In the genomic region with DNA sequence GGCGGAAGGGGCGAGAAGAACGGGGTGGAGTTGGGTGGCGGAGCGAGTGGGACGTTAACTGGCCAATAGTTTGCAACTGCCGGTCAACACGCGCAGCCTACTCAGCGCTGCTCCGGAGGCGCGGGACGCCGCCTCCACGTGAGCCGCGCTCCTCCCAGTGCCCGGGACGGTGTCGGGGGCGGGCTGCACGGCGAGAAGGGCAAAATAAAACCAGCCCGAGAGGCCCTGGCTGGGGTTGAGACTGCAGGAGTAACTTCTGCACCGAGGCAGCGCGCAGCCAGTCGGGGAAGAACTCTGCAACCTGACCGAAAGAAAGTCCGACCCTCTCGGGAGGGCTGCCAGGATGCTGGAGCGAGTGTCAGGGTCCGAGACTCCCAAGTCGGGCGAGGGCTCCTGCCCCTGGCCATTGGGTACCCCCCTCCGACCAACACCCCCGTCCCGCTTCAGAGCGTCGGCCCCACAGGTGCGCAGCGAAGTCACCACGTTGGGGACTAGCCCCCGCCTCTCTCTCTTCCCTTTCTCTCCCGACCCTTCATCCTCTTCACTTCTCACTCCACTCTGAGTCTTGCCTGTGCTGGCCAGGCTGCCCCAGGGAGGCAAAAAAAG, we compare ENCODE assay signal across 8 cellular contexts. TPM values are rescaled to one million over a fixed set of nuclear protein-coding genes. Genes with fewer than 3 reads are reported as not detected.
DNase-seq lines count a peak whose midpoint lies in the region; ATAC-seq and TF ChIP-seq lines count a peak whose summit lies in the region.

No MANE protein-coding gene starts in this region.

- H3K4me3 ChIP-seq in cardiac muscle cell = peak overlapping the region; percentile 54
- H3K4me3 ChIP-seq in duodenal mucosa (ENCODE audit: low read depth in 1 of 2, low read length in 2 of 2) = peak overlapping the region; percentile 11 to 32
- no peak overlapping the region for H3K4me3 ChIP-seq in mucosa of descending colon
- peak overlapping the region; percentile 36 to 49 for H3K4me3 ChIP-seq in vagina
- no peak overlapping the region for H3K4me3 ChIP-seq in Karpas-422 (ENCODE audit: low read length)

- H3K9me3 ChIP-seq in cardiac muscle cell (ENCODE audit: low read depth) = no peaks in the 10 kb centered on the region
- peaks cover 0 to 5% of the 10 kb centered on the region in 2 donors for H3K9me3 ChIP-seq in duodenal mucosa (ENCODE audit: control insufficient read depth in 1 of 2, low read length in 2 of 2)
- H3K9me3 ChIP-seq in mucosa of descending colon = no peaks in the 10 kb centered on the region
- no peaks in the 10 kb centered on the region for H3K9me3 ChIP-seq in vagina
- H3K9me3 ChIP-seq in Karpas-422 (ENCODE audit: low read length) = no peaks in the 10 kb centered on the region; the same call in 1 of the 2 replicates

- H3K36me3 ChIP-seq in cardiac muscle cell (no peaks in the 10 kb centered on the region), duodenal mucosa (ENCODE audit: control insufficient read depth in 1 of 2, insufficient read depth in 2 of 2, low read length in 2 of 2) (no peaks in the 10 kb centered on the region), mucosa of descending colon (ENCODE audit: low read depth) (no peaks in the 10 kb centered on the region), vagina (no peaks in the 10 kb centered on the region), Karpas-422 (ENCODE audit: insufficient read depth, low read length) (no peaks in the 10 kb centered on the region)

- no peak overlapping the region for H2AFZ ChIP-seq in Karpas-422 (ENCODE audit: low read length)

- H4K20me1 ChIP-seq in Karpas-422 (ENCODE audit: insufficient read depth, low read depth, low read length) = no peaks in the 10 kb centered on the region

- TF ChIP-seq POLR2A in vagina (IDR thresholded peaks at IDR 0.05) = no peak

- H3K9ac ChIP-seq in duodenal mucosa (ENCODE audit: low read depth in 1 of 2, low read length in 2 of 2) (no peak overlapping the region), Karpas-422 (ENCODE audit: low read length) (no peak overlapping the region)

- no peak overlapping the region for H3K4me2 ChIP-seq in Karpas-422 (ENCODE audit: low read depth, low read length, poor library complexity, severe bottlenecking)

- H3K27me3 ChIP-seq in cardiac muscle cell (peaks cover 24% of the 10 kb centered on the region), duodenal mucosa (ENCODE audit: control insufficient read depth in 1 of 2, insufficient read depth in 2 of 2, low read length in 2 of 2) (peaks cover 0 to 7% of the 10 kb centered on the region in 2 donors), vagina (no peaks in the 10 kb centered on the region), Karpas-422 (ENCODE audit: low read length) (no peaks in the 10 kb centered on the region)

- ATAC-seq in Right ventricle myocardium inferior (no peak), mucosa of descending colon (peak; percentile 88), GM21786 (IDR thresholded peaks at IDR 0.05; ENCODE audit: unreplicated experiment) (no peak)

- H3K9me2 ChIP-seq in Karpas-422 (replicated peaks; ENCODE audit: insufficient read depth, low read length) = no peaks in the 10 kb centered on the region

- no peak for TF ChIP-seq CTCF in cardiac muscle cell (IDR thresholded peaks at IDR 0.05; ENCODE audit: low read depth, low read length)
- TF ChIP-seq CTCF in mucosa of descending colon (IDR thresholded peaks at IDR 0.05) = no peak
- no peak for TF ChIP-seq CTCF in vagina (IDR thresholded peaks at IDR 0.05)

- H3K4me1 ChIP-seq in cardiac muscle cell (ENCODE audit: low read depth) (peaks cover 3% of the 10 kb centered on the region), duodenal mucosa (ENCODE audit: control insufficient read depth in 1 of 2, insufficient read depth in 2 of 2, low read length in 2 of 2) (no peaks in the 10 kb centered on the region), mucosa of descending colon (ENCODE audit: low read depth) (no peaks in the 10 kb centered on the region), vagina (peaks cover 21% of the 10 kb centered on the region), Karpas-422 (ENCODE audit: low read length) (no peaks in the 10 kb centered on the region)

- no peak overlapping the region for H3K27ac ChIP-seq in cardiac muscle cell
- no peak overlapping the region for H3K27ac ChIP-seq in duodenal mucosa (ENCODE audit: low read depth, low read length)
- H3K27ac ChIP-seq in vagina = no peak overlapping the region
- H3K27ac ChIP-seq in Karpas-422 (ENCODE audit: low read length) = no peak overlapping the region

- DNase-seq in cardiac muscle cell (ENCODE audit: low read depth in 1 of 2, low spot score in 1 of 2) (peak in 1 of 2 donors; percentile 79), Right ventricle myocardium inferior (ENCODE audit: missing footprints) (no peak), mucosa of descending colon (peak; percentile 17 to 44 (median 38)), vagina (ENCODE audit: extremely low spot score in 2 of 2) (no peak), RKO (ENCODE audit: low spot score) (no peak), Karpas-422 (no peak)

- intact Hi-C loops in Right ventricle myocardium inferior (cut with DNase I) = no loop called here
- intact Hi-C loops in mucosa of descending colon (cut with DNase I, micrococcal nuclease) = no loop called here
- intact Hi-C loops in vagina (cut with DNase I) = no loop called here

- H3K79me2 ChIP-seq in Karpas-422 (ENCODE audit: low read length) = no peaks in the 10 kb centered on the region

RNA-seq across cellular contexts. Expression of a gene that starts 25.1 kb away (rescaled TPM):
- total RNA-seq in cardiac muscle cell (4.1 and 11.2 TPM in 2 replicates), Right ventricle myocardium inferior (not detected), mucosa of descending colon (1 to 10 TPM in 1 of 3 donors, under 1 TPM in 2; 0.35 to 1.2 (median 0.76) TPM), vagina (2.2 TPM)
- polyA plus RNA-seq in cardiac muscle cell = 3.2 and 9.8 TPM in 2 replicates
- not detected in 2 replicates for total RNA-seq in Karpas-422 (2014; rRNA removed; shearing (Covaris generic); ENCODE audit: low replicate concordance)

Comparison
In these comparisons a context has a peak if more than half of its experiments do, and no peak if none do; other contexts are left out.
1. DNase-seq: peak in mucosa of descending colon (3 of 3); none in Right ventricle myocardium inferior (single experiment), vagina (0 of 2), RKO (single experiment) and Karpas-422 (single experiment).
2. H3K4me3 ChIP-seq: peak in cardiac muscle cell (single experiment), duodenal mucosa (2 of 2) and vagina (2 of 2); none in mucosa of descending colon (single experiment) and Karpas-422 (single experiment).